ENCODE assay signal across 1 cellular context in genomic region chr2:226725096-226725495, GRCh38.
TF ChIP-seq lines count a peak whose summit lies in the region.

No MANE protein-coding gene starts in this region.

TF ChIP-seq in IMR-90, 13 proteins besides CTCF, POLR2A, EP300 and RAD21:
- TF ChIP-seq MAFK (IDR thresholded peaks at IDR 0.05; ENCODE audit: low read depth, low read length): no peak
